In the genomic region with DNA sequence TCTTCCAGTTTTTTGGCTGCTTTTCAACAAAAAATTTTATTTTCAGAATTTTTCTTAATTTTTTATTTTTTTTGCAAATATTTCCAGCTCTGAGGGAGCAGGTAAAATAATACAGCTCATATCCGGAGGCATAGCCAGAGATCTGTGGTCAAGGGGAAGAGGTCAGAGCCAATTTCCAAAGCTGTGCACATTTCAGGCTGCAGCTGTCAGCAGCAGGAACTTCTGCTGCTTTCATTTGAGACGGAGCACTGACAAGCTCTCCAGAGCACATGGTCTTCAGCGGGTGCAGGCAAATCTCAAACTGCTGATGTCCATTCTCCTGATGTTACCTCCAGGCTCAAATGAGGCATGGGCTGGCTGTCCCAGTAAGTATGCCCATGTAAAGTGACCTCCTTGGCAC, we compare ENCODE assay signal across 21 cellular contexts. TPM values are rescaled to one million over a fixed set of nuclear protein-coding genes. Genes with fewer than 3 reads are reported as not detected.
DNase-seq lines count a peak whose midpoint lies in the region; ATAC-seq and TF ChIP-seq lines count a peak whose summit lies in the region.
"Had no signal": no experiment of that assay in that cellular context is flagged by ENCODE, and none has a peak within 500 bp of the region (broad histone marks: within the 10 kb centered on the region; RNA-seq: fewer than 3 reads in every experiment).

No MANE protein-coding gene starts in this region.

- H3K4me1 ChIP-seq in ACC112 (ENCODE audit: control insufficient read depth, insufficient read depth, low read length, unreplicated experiment): peaks cover 35% of the 10 kb centered on the region
- H3K4me1 ChIP-seq in right cardiac atrium (ENCODE audit: control insufficient read depth, insufficient read depth, low read length): peaks cover 3% of the 10 kb centered on the region
- H3K4me1 ChIP-seq: colonic mucosa had no signal

- no peaks in the 10 kb centered on the region for H3K9me3 ChIP-seq in right cardiac atrium (ENCODE audit: control insufficient read depth, low read length)
- H3K9me3 ChIP-seq: adrenal gland, colonic mucosa, MG63 had no signal

- H3K79me2 ChIP-seq in ACC112 (ENCODE audit: control insufficient read depth, insufficient read depth, low read length, unreplicated experiment): no peaks in the 10 kb centered on the region

- TF ChIP-seq CTCF in cardiac fibroblast (IDR thresholded peaks at IDR 0.05; ENCODE audit: low read depth, low read length): no peak

- H3K36me3 ChIP-seq in ACC112 (ENCODE audit: insufficient read depth, low read length): no peaks in the 10 kb centered on the region
- H3K36me3 ChIP-seq: adrenal gland, colonic mucosa, MG63 had no signal

- peak; percentile 62 for DNase-seq in M059J (ENCODE audit: low read depth)
- DNase-seq in cardiac fibroblast (ENCODE audit: low read depth in 2 of 2): peak; percentile 59 to 68
- no peak for DNase-seq in right cardiac atrium
- no peak for DNase-seq in head of caudate nucleus
- DNase-seq in NCI-H1417 treated with DMSO at 0.1 percent for 48 hours (lab: John Stamatoyannopoulos, UW): no peak
- no peak for DNase-seq in stimulated activated naive CD4-positive, alpha-beta T cell (lab: John Stamatoyannopoulos, UW)
- DNase-seq: ACHN; activated CD4-positive, alpha-beta T cell treated with anti-CD3 and anti-CD28 coated beads for 1 hour; activated CD8-positive, alpha-beta memory T cell treated with anti-CD3 and anti-CD28 coated beads, Interleukin-2, amount 10 ng/mL, durations not matched to agents 7 days and 5 days; CD4-positive, alpha-beta memory T cell; colonic mucosa; DMS79; MG63; NCI-H187 treated with DMSO at 0.1 percent for 48 hours; NCI-H446 treated with DMSO at 0.1 percent for 48 hours; stimulated activated naive CD8-positive, alpha-beta T cell treated with anti-CD3 and anti-CD28 coated beads, Interleukin-15, amount 100 ng/mL, for 72 hours had no signal

- no peak overlapping the region for H3K27ac ChIP-seq in ACC112 (ENCODE audit: low read depth, low read length)
- H3K27ac ChIP-seq in right cardiac atrium (ENCODE audit: low read length): no peak overlapping the region
- H3K27ac ChIP-seq: adrenal gland, colonic mucosa, epithelial cell of prostate had no signal

- H2AFZ ChIP-seq in ACC112 (ENCODE audit: low read length, unreplicated experiment): no peak overlapping the region

- no peaks in the 10 kb centered on the region for H3K27me3 ChIP-seq in ACC112 (ENCODE audit: insufficient read depth, low read length)
- no peaks in the 10 kb centered on the region for H3K27me3 ChIP-seq in right cardiac atrium (ENCODE audit: control insufficient read depth, insufficient read depth)
- H3K27me3 ChIP-seq: adrenal gland, colonic mucosa, MG63 had no signal

- 0 out of 2 replicates have a peak overlapping the region, but pooled peaks have one; percentile 20 for H3K4me3 ChIP-seq in ACC112 (ENCODE audit: low read depth, low read length)
- no peak overlapping the region for H3K4me3 ChIP-seq in cardiac fibroblast (replicated peaks in 1 of 2; ENCODE audit: low read depth in 2 of 2, low read length in 2 of 2)
- H3K4me3 ChIP-seq in right cardiac atrium (ENCODE audit: low read length): no peak overlapping the region
- H3K4me3 ChIP-seq: adrenal gland, colonic mucosa, MG63 had no signal

- 26% methylated on average over 3 of the region's 3 CpGs for WGBS in right cardiac atrium

- intact Hi-C loops in right cardiac atrium (cut with DNase I) (no loop called here), head of caudate nucleus (cut with DNase I) (no loop called here)

- ATAC-seq in right cardiac atrium (peak; percentile 38 to 55), GM18867 (IDR thresholded peaks at IDR 0.05; ENCODE audit: unreplicated experiment) (no peak)
- ATAC-seq: activated CD8-positive, alpha-beta memory T cell treated with anti-CD3 and anti-CD28 coated beads, Interleukin-2, amount 10 ng/mL, durations not matched to agents 7 days and 5 days; natural killer cell treated with Interleukin-12 subunit alpha and Interleukin-12 subunit beta and Interleukin-15 and Interleukin-18, amount 100 ng/mL, for 72 hours; stimulated activated naive CD8-positive, alpha-beta T cell treated with anti-CD3 and anti-CD28 coated beads, Interleukin-15, amount 100 ng/mL, for 72 hours had no signal

RNA-seq across cellular contexts. Expression of a gene that starts 31.1 kb away (rescaled TPM):
- total RNA-seq in M059J (2014; rRNA removed; shearing (Covaris generic)): 0.84 and 1.6 TPM in 2 replicates
- total RNA-seq in right cardiac atrium: under 1 TPM; 0.32 to 0.84 (median 0.47) TPM
- polyA plus RNA-seq in right cardiac atrium: 0.23 TPM
- total RNA-seq: CD4-positive, alpha-beta memory T cell had no signal
- polyA plus RNA-seq: CD4-positive, alpha-beta memory T cell had no signal

RNA-seq across cellular contexts. Expression of a gene that starts 52.2 kb away (rescaled TPM):
- total RNA-seq in M059J (2014; rRNA removed; shearing (Covaris generic)): 43.4 and 43.8 TPM in 2 replicates
- total RNA-seq in right cardiac atrium: 10 to 100 TPM; 15.8 to 21.2 (median 19.2) TPM
- 6.3 TPM for polyA plus RNA-seq in right cardiac atrium

Comparison
In these comparisons a context has a peak if more than half of its experiments do, and no peak if none do; other contexts are left out.
1. DNase-seq: peak in M059J (single experiment) and cardiac fibroblast (2 of 2); none in right cardiac atrium (0 of 3), head of caudate nucleus (0 of 42), NCI-H1417 treated with DMSO at 0.1 percent for 48 hours (single experiment) and stimulated activated naive CD4-positive, alpha-beta T cell (0 of 6).